8 cellular contexts compared by ENCODE assay signal in the genomic region with DNA sequence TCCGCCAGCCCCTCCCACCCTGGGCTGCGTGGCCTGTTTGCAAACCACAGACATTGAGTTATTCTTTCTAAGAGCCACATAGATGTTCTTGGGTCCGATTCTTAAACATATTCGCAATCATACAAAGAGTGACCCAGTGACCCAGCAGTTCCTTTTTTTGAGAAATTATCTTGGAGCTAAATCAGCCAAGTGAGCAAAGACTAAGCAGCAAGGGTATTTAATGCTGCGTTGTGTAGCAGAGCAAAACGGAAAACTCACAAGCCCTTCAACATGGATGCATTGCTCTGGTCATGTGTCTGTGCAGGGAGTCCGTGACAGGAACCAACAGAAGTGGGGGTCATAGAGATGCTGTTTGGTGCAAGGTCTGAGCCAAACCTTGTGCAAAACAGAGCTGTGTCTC.
"Had no signal": no experiment of that assay in that cellular context is flagged by ENCODE, and none has a peak within 500 bp of the region (broad histone marks: within the 10 kb centered on the region; RNA-seq: fewer than 3 reads in every experiment).

No MANE protein-coding gene starts in this region.

- DNase-seq: GDM1, GF-D8 had no signal

- H3K4me3 ChIP-seq: GM12878 had no signal

- ATAC-seq: GM12878 had no signal

- FAIRE-seq: G401.6, GM12878, GM12891, GM12892, GM18507, GM19239 had no signal
